ENCODE assay signal across 8 cellular contexts in the genomic region with DNA sequence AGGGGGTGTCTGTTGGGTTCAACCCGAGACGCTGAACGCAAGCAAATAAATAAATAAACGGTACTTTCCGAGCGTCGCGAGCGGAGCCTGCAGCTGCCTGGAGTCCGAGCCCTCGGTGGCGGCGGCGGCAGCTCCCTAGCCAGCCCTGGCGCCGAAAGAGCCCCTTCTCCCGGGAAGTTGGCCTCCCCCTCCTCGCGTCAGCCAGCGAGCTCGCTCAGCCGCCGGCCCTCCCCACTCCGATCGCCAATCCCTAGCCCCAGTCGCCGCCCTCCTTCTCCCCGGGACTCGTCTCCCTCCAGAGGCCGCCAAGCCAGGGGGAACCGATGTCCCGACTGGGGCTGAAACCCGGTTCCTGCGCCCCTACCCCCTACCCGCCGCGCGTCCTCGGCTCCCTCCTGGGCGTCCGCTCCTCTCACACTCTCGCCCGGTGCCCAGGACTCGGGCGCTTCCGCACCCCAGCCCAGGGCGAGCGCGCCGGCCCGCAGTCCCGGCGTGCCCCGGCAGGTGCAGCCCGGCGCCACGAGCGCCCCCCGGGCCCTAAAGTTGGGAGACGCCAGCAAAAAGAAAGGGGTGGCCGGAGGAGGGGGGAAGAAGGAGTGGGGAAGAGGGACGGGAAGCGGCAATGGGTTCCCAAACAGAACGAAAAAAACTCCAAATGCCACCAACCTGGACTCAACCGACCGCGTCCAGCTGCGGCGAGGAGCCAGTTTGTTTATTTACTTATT. TPM values are rescaled to one million over a fixed set of nuclear protein-coding genes. Genes with fewer than 3 reads are reported as not detected.
A peak's percentile ranks its signal among the peaks of the same experiment; 100 is the strongest.
DNase-seq lines count a peak whose midpoint lies in the region; ATAC-seq and TF ChIP-seq lines count a peak whose summit lies in the region.

A gene with protein sequence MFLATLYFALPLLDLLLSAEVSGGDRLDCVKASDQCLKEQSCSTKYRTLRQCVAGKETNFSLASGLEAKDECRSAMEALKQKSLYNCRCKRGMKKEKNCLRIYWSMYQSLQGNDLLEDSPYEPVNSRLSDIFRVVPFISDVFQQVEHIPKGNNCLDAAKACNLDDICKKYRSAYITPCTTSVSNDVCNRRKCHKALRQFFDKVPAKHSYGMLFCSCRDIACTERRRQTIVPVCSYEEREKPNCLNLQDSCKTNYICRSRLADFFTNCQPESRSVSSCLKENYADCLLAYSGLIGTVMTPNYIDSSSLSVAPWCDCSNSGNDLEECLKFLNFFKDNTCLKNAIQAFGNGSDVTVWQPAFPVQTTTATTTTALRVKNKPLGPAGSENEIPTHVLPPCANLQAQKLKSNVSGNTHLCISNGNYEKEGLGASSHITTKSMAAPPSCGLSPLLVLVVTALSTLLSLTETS (minus strand): TSS at position 710 of the 725 bp plus-strand sequence. CDS start 1,177 bp downstream, outside the sequence.

- H3K36me3 ChIP-seq in MG63: no peaks in the 10 kb centered on the region
- H3K36me3 ChIP-seq in endodermal cell (ENCODE audit: control insufficient read depth, insufficient read depth, low read length): no peaks in the 10 kb centered on the region
- peaks cover 2% of the 10 kb centered on the region for H3K36me3 ChIP-seq in muscle layer of colon (ENCODE audit: insufficient read depth, low read length)

- H3K9ac ChIP-seq in endodermal cell (ENCODE audit: extremely low read depth, low read length, poor library complexity, severe bottlenecking): peak within 1 kb of the TSS; percentile 5
- H3K9ac ChIP-seq in muscle layer of colon (ENCODE audit: low read length): peak within 1 kb of the TSS; percentile 17

- no peaks in the 10 kb centered on the region for H3K9me3 ChIP-seq in MG63
- no peaks in the 10 kb centered on the region for H3K9me3 ChIP-seq in endodermal cell (ENCODE audit: control insufficient read depth, low read length)
- H3K9me3 ChIP-seq in muscle layer of colon (ENCODE audit: low read length): no peaks in the 10 kb centered on the region

- no peak within 1 kb of the TSS for H3K27ac Mint-ChIP-seq in endodermal cell

- H3K4me3 ChIP-seq in MG63: peak within 1 kb of the TSS; percentile 62
- peak within 1 kb of the TSS; percentile 84 for H3K4me3 ChIP-seq in endodermal cell (ENCODE audit: low read length)
- H3K4me3 ChIP-seq in muscle layer of colon (ENCODE audit: low read depth in 1 of 2, low read length in 2 of 2): peak within 1 kb of the TSS; percentile 75 to 77

- DNase-seq in EL (peak; percentile 61), MG63 (peak; percentile 42), endodermal cell (peak; percentile 85)

- no peaks in the 10 kb centered on the region for H3K9me3 Mint-ChIP-seq in endodermal cell

- ATAC-seq in HG02970 (IDR thresholded peaks at IDR 0.05; ENCODE audit: low FRiP score, unreplicated experiment) (no peak), HG03039 (IDR thresholded peaks at IDR 0.05; ENCODE audit: unreplicated experiment) (no peak), GM21723 (IDR thresholded peaks at IDR 0.05; ENCODE audit: unreplicated experiment) (no peak), GM21528 (IDR thresholded peaks at IDR 0.05; ENCODE audit: low FRiP score, unreplicated experiment) (no peak)

- no peaks in the 10 kb centered on the region for H3K36me3 Mint-ChIP-seq in endodermal cell (ENCODE audit: low read depth)

- H3K27ac ChIP-seq in endodermal cell (ENCODE audit: low read depth, low read length) (peak within 1 kb of the TSS; percentile 85), muscle layer of colon (ENCODE audit: low read depth, low read length) (peak within 1 kb of the TSS; percentile 68)

- H3K4me1 ChIP-seq in endodermal cell (ENCODE audit: control insufficient read depth, insufficient read depth, low read length) (no peaks in the 10 kb centered on the region), muscle layer of colon (ENCODE audit: insufficient read depth, low read length) (no peaks in the 10 kb centered on the region)

- WGBS in endodermal cell (ENCODE audit: insufficient coverage in 1 of 2, insufficient read length in 1 of 2), 2 experiments: 0% methylated on average over 18 to 69 of the region's 69 CpGs

- H3K27me3 ChIP-seq in MG63: 0 out of 2 replicates have a peak, but pooled peaks cover 2% of the 10 kb centered on the region
- peaks cover 99% of the 10 kb centered on the region for H3K27me3 ChIP-seq in endodermal cell (ENCODE audit: control insufficient read depth, insufficient read depth, low read length, poor library complexity, severe bottlenecking)
- H3K27me3 ChIP-seq in muscle layer of colon (ENCODE audit: control insufficient read depth in 1 of 2, insufficient read depth in 2 of 2, low read length in 2 of 2): peaks cover 20 to 59% of the 10 kb centered on the region in 2 donors

- peak; percentile 61 for TF ChIP-seq CTCF in endodermal cell (conservative IDR thresholded peaks at IDR 0.05)

- peaks cover 9% of the 10 kb centered on the region for H3K4me1 Mint-ChIP-seq in endodermal cell

- peak within 1 kb of the TSS; percentile 66 for H3K4me3 Mint-ChIP-seq in endodermal cell

- peaks cover 95% of the 10 kb centered on the region for H3K27me3 Mint-ChIP-seq in endodermal cell (ENCODE audit: insufficient read depth)

RNA-seq across cellular contexts. Expression of the gene that starts here (rescaled TPM):
- 27.6 and 47.6 TPM in 2 replicates for total RNA-seq in MG63 (2014; rRNA removed; shearing (Covaris generic); ENCODE audit: low replicate concordance)
- 1 to 10 TPM; 1.6 to 3.1 TPM for total RNA-seq in endodermal cell
- polyA plus RNA-seq in endodermal cell (2013, experiment 1 of 2): 19.2 TPM
- 16.5 TPM for polyA plus RNA-seq in endodermal cell (2013, experiment 2 of 2)
